1 cellular context compared by ENCODE assay signal in the genomic region with DNA sequence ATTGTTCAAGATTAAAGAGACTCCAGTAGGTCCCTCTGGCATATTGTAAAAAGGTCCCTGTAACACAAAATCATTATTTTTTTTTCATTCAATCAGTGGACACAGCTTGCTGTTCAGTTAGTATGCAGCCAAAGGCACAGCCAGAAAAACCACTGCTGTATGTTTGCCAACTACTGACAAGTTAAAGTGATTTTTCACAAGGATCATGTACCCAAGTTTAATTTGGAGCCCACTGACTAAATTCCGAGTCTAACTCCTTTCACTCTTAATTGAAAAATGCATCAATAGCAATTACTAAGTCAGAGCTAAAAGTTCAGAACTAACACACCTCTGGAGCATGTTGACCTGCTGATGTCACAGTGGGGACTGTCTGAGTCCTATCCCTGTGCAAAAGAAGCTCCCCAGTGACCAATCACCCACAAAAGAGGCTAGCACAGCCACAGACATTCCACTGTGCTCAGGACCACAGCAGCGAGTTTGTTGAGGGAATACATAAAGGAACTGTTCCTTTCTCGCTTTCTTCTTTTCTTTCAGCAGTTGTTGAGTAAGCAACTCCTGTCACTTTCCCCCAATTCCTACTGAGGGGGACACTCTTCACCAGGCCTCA.
TF ChIP-seq lines count a peak whose summit lies in the region.

No MANE protein-coding gene starts in this region.

TF ChIP-seq in neural cell, 6 proteins besides CTCF, POLR2A, EP300 and RAD21 (continued from another document):
- TF ChIP-seq, protein P1, sequence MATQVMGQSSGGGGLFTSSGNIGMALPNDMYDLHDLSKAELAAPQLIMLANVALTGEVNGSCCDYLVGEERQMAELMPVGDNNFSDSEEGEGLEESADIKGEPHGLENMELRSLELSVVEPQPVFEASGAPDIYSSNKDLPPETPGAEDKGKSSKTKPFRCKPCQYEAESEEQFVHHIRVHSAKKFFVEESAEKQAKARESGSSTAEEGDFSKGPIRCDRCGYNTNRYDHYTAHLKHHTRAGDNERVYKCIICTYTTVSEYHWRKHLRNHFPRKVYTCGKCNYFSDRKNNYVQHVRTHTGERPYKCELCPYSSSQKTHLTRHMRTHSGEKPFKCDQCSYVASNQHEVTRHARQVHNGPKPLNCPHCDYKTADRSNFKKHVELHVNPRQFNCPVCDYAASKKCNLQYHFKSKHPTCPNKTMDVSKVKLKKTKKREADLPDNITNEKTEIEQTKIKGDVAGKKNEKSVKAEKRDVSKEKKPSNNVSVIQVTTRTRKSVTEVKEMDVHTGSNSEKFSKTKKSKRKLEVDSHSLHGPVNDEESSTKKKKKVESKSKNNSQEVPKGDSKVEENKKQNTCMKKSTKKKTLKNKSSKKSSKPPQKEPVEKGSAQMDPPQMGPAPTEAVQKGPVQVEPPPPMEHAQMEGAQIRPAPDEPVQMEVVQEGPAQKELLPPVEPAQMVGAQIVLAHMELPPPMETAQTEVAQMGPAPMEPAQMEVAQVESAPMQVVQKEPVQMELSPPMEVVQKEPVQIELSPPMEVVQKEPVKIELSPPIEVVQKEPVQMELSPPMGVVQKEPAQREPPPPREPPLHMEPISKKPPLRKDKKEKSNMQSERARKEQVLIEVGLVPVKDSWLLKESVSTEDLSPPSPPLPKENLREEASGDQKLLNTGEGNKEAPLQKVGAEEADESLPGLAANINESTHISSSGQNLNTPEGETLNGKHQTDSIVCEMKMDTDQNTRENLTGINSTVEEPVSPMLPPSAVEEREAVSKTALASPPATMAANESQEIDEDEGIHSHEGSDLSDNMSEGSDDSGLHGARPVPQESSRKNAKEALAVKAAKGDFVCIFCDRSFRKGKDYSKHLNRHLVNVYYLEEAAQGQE (IDR thresholded peaks at IDR 0.05; ENCODE audit: borderline replicate concordance) = no peak
- TF ChIP-seq POLR2AphosphoS5 (IDR thresholded peaks at IDR 0.05) = no peak
- TF ChIP-seq TAF1 (IDR thresholded peaks at IDR 0.05; ENCODE audit: low read depth) = no peak
- TF ChIP-seq MXI1 (conservative IDR thresholded peaks at IDR 0.05; ENCODE audit: poor library complexity, severe bottlenecking) = no peak
- TF ChIP-seq SMC3 (conservative IDR thresholded peaks at IDR 0.05; ENCODE audit: poor library complexity) = no peak
